ENCODE assay signal across 18 cellular contexts in the genomic region with DNA sequence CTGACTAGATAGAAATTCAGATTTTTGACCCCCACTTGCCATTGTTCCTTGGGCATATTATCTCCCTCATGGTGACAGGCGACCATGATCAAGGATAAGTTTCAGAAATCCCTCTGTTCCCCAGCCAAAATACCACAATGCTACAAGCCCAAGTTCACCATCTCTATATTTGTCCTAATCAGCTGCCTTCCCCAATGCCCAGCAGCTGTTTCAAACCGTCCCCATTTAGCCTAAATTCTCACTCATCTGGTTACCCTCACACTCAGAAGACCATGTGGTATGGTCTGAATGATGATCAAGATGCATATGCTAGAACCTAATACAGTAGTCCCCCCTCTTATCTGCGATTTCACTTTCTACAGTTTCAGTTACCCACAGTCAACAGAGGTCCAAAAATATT. TPM values are rescaled to one million over a fixed set of nuclear protein-coding genes. Genes with fewer than 3 reads are reported as not detected.
A peak's percentile ranks its signal among the peaks of the same experiment; 100 is the strongest.
DNase-seq lines count a peak whose midpoint lies in the region; ATAC-seq and TF ChIP-seq lines count a peak whose summit lies in the region.
"Had no signal": no experiment of that assay in that cellular context is flagged by ENCODE, and none has a peak within 500 bp of the region (broad histone marks: within the 10 kb centered on the region; RNA-seq: fewer than 3 reads in every experiment).

No MANE protein-coding gene starts in this region.

- intact Hi-C loops in tibial artery (cut with DNase I; ENCODE audit: low total_unique reads), result no loop called here
- intact Hi-C loops in A673 (cut with micrococcal nuclease; ENCODE audit: unreplicated experiment), result no loop called here
- intact Hi-C loops in CD4-positive, alpha-beta memory T cell (cut with micrococcal nuclease), result no loop called here

- DNase-seq in CD4-positive, CD25-positive, alpha-beta regulatory T cell, result no peak
- DNase-seq in GM23338 (ENCODE audit: low spot score), result no peak
- peak; percentile 3 for DNase-seq in ecto neural progenitor cell (ENCODE audit: low spot score)
- no peak for DNase-seq in naive thymus-derived CD8-positive, alpha-beta T cell
- DNase-seq in tibial artery, result no peak
- DNase-seq in A673 (ENCODE audit: low spot score), result no peak
- DNase-seq in CD4-positive, alpha-beta memory T cell, result no peak
- DNase-seq: CD4-positive, alpha-beta T cell; GOT3; KG1; NCI-H1105 treated with DMSO at 0.1 percent for 48 hours; NCI-H2029 treated with DMSO at 0.1 percent for 48 hours; NCI-H2171 treated with DMSO at 0.1 percent for 48 hours; OCI-M1; SJCRH30 had no signal

- H3K79me2 ChIP-seq in GM23338 (replicated peaks; ENCODE audit: insufficient read depth), result no peaks in the 10 kb centered on the region

- TF ChIP-seq CTCF in GM23338 (conservative IDR thresholded peaks at IDR 0.05; ENCODE audit: low read depth in 2 of 2) (no peak), tibial artery (IDR thresholded peaks at IDR 0.05) (no peak), A673 (conservative IDR thresholded peaks at IDR 0.05; ENCODE audit: low read depth, low read length) (no peak)

- H3K9me2 ChIP-seq in GM23338 (ENCODE audit: insufficient read depth), result peaks cover 24% of the 10 kb centered on the region

- H3K36me3 ChIP-seq in CD4-positive, CD25-positive, alpha-beta regulatory T cell (ENCODE audit: control insufficient read depth, insufficient read depth, low read length), result no peaks in the 10 kb centered on the region
- H3K36me3 ChIP-seq in GM23338 (ENCODE audit: insufficient read depth) (no peaks in the 10 kb centered on the region), tibial artery (no peaks in the 10 kb centered on the region), A673 (ENCODE audit: insufficient read depth, low read length, poor library complexity, severe bottlenecking) (no peaks in the 10 kb centered on the region)
- H3K36me3 ChIP-seq in CD4-positive, alpha-beta memory T cell (ENCODE audit: insufficient read depth, low read length), result no peaks in the 10 kb centered on the region
- H3K36me3 ChIP-seq: SJCRH30 had no signal

- no peaks in the 10 kb centered on the region for H3K9me3 ChIP-seq in CD4-positive, CD25-positive, alpha-beta regulatory T cell (ENCODE audit: control insufficient read depth in 2 of 2, low read length in 2 of 2)
- H3K9me3 ChIP-seq in tibial artery (peaks cover 0 to 4% (median 0%) of the 10 kb centered on the region in 3 donors), A673 (ENCODE audit: low read depth, low read length, poor library complexity, severe bottlenecking) (no peaks in the 10 kb centered on the region)
- H3K9me3 ChIP-seq in CD4-positive, alpha-beta memory T cell (ENCODE audit: control insufficient read depth in 1 of 2, low read length in 2 of 2), result no peaks in the 10 kb centered on the region
- H3K9me3 ChIP-seq: SJCRH30 had no signal

- no peak overlapping the region for H3K4me3 ChIP-seq in CD4-positive, CD25-positive, alpha-beta regulatory T cell (ENCODE audit: low read depth, low read length)
- H3K4me3 ChIP-seq in GM23338 (peak overlapping the region; percentile 49; the same call in 1 of the 2 replicates), tibial artery (no peak overlapping the region), A673 (ENCODE audit: low read depth, low read length, poor library complexity, severe bottlenecking) (no peak overlapping the region)
- H3K4me3 ChIP-seq in CD4-positive, alpha-beta memory T cell (ENCODE audit: low read length in 2 of 2), result no peak overlapping the region
- H3K4me3 ChIP-seq: SJCRH30 had no signal

- H3K36me3 Mint-ChIP-seq in CD4-positive, CD25-positive, alpha-beta regulatory T cell, result no peaks in the 10 kb centered on the region
- peaks cover 11% of the 10 kb centered on the region; the same call in 2 of the 3 replicates for H3K36me3 Mint-ChIP-seq in GM23338 (ENCODE audit: low read depth)
- H3K36me3 Mint-ChIP-seq in naive thymus-derived CD8-positive, alpha-beta T cell, result no peaks in the 10 kb centered on the region
- H3K36me3 Mint-ChIP-seq in CD4-positive, alpha-beta memory T cell, result no peaks in the 10 kb centered on the region

- POLR2A ChIA-PET in naive thymus-derived CD8-positive, alpha-beta T cell (lab: Charles Lee), result interaction anchor here (1.3 to 2.2 kb wide), 3 partner anchors 11 to 17 kb away, joined by 4 to 50 read pairs (median 7); a partner anchor contains a TSS
- POLR2A ChIA-PET in A673 (lab: Charles Lee; ENCODE audit: low non-redundant PET), result no interaction called here
- POLR2A ChIA-PET in CD4-positive, alpha-beta memory T cell (lab: Charles Lee; ENCODE audit: partially characterized antibody), result no interaction called here

- peaks cover 21 to 53% (median 35%) of the 10 kb centered on the region in 4 donors for H3K4me1 Mint-ChIP-seq in CD4-positive, CD25-positive, alpha-beta regulatory T cell
- peaks cover 39% of the 10 kb centered on the region for H3K4me1 Mint-ChIP-seq in GM23338
- peaks cover 20 to 46% (median 31%) of the 10 kb centered on the region in 4 donors for H3K4me1 Mint-ChIP-seq in naive thymus-derived CD8-positive, alpha-beta T cell
- H3K4me1 Mint-ChIP-seq in CD4-positive, alpha-beta memory T cell, result peaks cover 17 to 34% (median 27%) of the 10 kb centered on the region in 4 donors

- ATAC-seq in CD4-positive, CD25-positive, alpha-beta regulatory T cell (ENCODE audit: low read depth in 2 of 2), result no peak
- ATAC-seq in GM23338, result no peak
- no peak for ATAC-seq in naive thymus-derived CD8-positive, alpha-beta T cell

- H3K27me3 Mint-ChIP-seq in CD4-positive, CD25-positive, alpha-beta regulatory T cell, result peaks cover 49% of the 10 kb centered on the region
- H3K27me3 Mint-ChIP-seq in GM23338 (ENCODE audit: insufficient read depth, low read depth, poor library complexity), result peaks cover 12% of the 10 kb centered on the region
- H3K27me3 Mint-ChIP-seq in naive thymus-derived CD8-positive, alpha-beta T cell, result peaks cover 3 to 23% (median 13%) of the 10 kb centered on the region in 5 donors
- H3K27me3 Mint-ChIP-seq in CD4-positive, alpha-beta memory T cell, result peaks cover 14 to 24% of the 10 kb centered on the region in 2 donors

- no peak overlapping the region for H2AFZ ChIP-seq in GM23338

- CTCF ChIA-PET in A673 (lab: Charles Lee), result no interaction called here
- CTCF ChIA-PET in CD4-positive, alpha-beta memory T cell (lab: Charles Lee; ENCODE audit: partially characterized antibody), result interaction anchor here (1.3 to 3.9 kb wide), 6 partner anchors 12 to 200 kb away, joined by 3 to 30 read pairs (median 7); a partner anchor contains a TSS

- H3K4me2 ChIP-seq in GM23338, result peak overlapping the region; percentile 70; the same call in 1 of the 2 replicates

- no peak overlapping the region for H3K27ac ChIP-seq in CD4-positive, CD25-positive, alpha-beta regulatory T cell (ENCODE audit: insufficient read depth, low read length, poor library complexity, severe bottlenecking)
- no peak overlapping the region for H3K27ac ChIP-seq in GM23338 (ENCODE audit: low read depth)
- H3K27ac ChIP-seq in tibial artery, result no peak overlapping the region
- H3K27ac ChIP-seq in A673 (ENCODE audit: low read depth, low read length, poor library complexity, severe bottlenecking), result no peak overlapping the region
- H3K27ac ChIP-seq in CD4-positive, alpha-beta memory T cell (ENCODE audit: low read depth, low read length), result no peak overlapping the region
- H3K27ac ChIP-seq: SJCRH30 had no signal

- H4K20me1 ChIP-seq in GM23338 (replicated peaks; ENCODE audit: insufficient read depth), result no peaks in the 10 kb centered on the region

- no peaks in the 10 kb centered on the region for H3F3A ChIP-seq in GM23338 (replicated peaks; ENCODE audit: low read depth)

- peaks cover 30% of the 10 kb centered on the region for H3K4me1 ChIP-seq in CD4-positive, CD25-positive, alpha-beta regulatory T cell (ENCODE audit: control insufficient read depth, insufficient read depth, low read length, poor library complexity, severe bottlenecking)
- peaks cover 9% of the 10 kb centered on the region for H3K4me1 ChIP-seq in GM23338 (ENCODE audit: insufficient read depth)
- no peaks in the 10 kb centered on the region for H3K4me1 ChIP-seq in tibial artery
- peaks cover 5% of the 10 kb centered on the region for H3K4me1 ChIP-seq in A673 (ENCODE audit: insufficient read depth, low read length, poor library complexity, severe bottlenecking)
- peaks cover 16% of the 10 kb centered on the region for H3K4me1 ChIP-seq in CD4-positive, alpha-beta memory T cell (ENCODE audit: insufficient read depth, low read length)
- H3K4me1 ChIP-seq: SJCRH30 had no signal

- H3K27ac Mint-ChIP-seq in CD4-positive, CD25-positive, alpha-beta regulatory T cell, result peak overlapping the region; percentile 72 to 97 (median 91)
- H3K27ac Mint-ChIP-seq in GM23338, result no peak overlapping the region
- H3K27ac Mint-ChIP-seq in naive thymus-derived CD8-positive, alpha-beta T cell, result peak overlapping the region in 7 of 10 donors; percentile 27 to 84 (median 67)
- peak overlapping the region in 3 of 7 donors; percentile 24 to 49 (median 43) for H3K27ac Mint-ChIP-seq in CD4-positive, alpha-beta memory T cell

- peak overlapping the region in 3 of 4 donors; percentile 12 to 86 (median 50) for H3K4me3 Mint-ChIP-seq in CD4-positive, CD25-positive, alpha-beta regulatory T cell
- H3K4me3 Mint-ChIP-seq in GM23338, result no peak overlapping the region
- peak overlapping the region in 3 of 10 donors; percentile 4 to 85 (median 79) for H3K4me3 Mint-ChIP-seq in naive thymus-derived CD8-positive, alpha-beta T cell
- peak overlapping the region in 1 of 8 donors; percentile 36 for H3K4me3 Mint-ChIP-seq in CD4-positive, alpha-beta memory T cell

- peaks cover 0 to 3% (median 0%) of the 10 kb centered on the region in 7 donors for H3K9me3 Mint-ChIP-seq in CD4-positive, CD25-positive, alpha-beta regulatory T cell
- H3K9me3 Mint-ChIP-seq in GM23338, result no peaks in the 10 kb centered on the region
- no peaks in the 10 kb centered on the region for H3K9me3 Mint-ChIP-seq in naive thymus-derived CD8-positive, alpha-beta T cell
- H3K9me3 Mint-ChIP-seq in CD4-positive, alpha-beta memory T cell, result no peaks in the 10 kb centered on the region
- H3K9me3 Mint-ChIP-seq: CD4-positive, alpha-beta T cell had no signal

- BruUV-seq in A673 (replicated peaks; lab: Mats Ljungman, UMichigan), result no TSS peak

- peaks cover 10% of the 10 kb centered on the region for H3K27me3 ChIP-seq in CD4-positive, CD25-positive, alpha-beta regulatory T cell (ENCODE audit: control insufficient read depth, insufficient read depth, low read length)
- no peaks in the 10 kb centered on the region for H3K27me3 ChIP-seq in GM23338 (ENCODE audit: insufficient read depth)
- peaks cover 0 to 36% of the 10 kb centered on the region in 2 donors for H3K27me3 ChIP-seq in tibial artery
- H3K27me3 ChIP-seq in A673 (replicated peaks; ENCODE audit: insufficient read depth, low read depth, low read length, poor library complexity), result peaks cover 50% of the 10 kb centered on the region
- H3K27me3 ChIP-seq in CD4-positive, alpha-beta memory T cell (ENCODE audit: insufficient read depth, low read length), result peaks cover 6% of the 10 kb centered on the region

RNA-seq across cellular contexts. Expression of a gene that starts 1.0 kb away (rescaled TPM):
- total RNA-seq in CD4-positive, CD25-positive, alpha-beta regulatory T cell, result 0.35 TPM
- polyA plus RNA-seq in CD4-positive, CD25-positive, alpha-beta regulatory T cell, result 1 to 10 TPM in 3 of 4 donors, under 1 TPM in 1; 1.00 to 3.0 (median 1.5) TPM
- total RNA-seq in GM23338 (2014; rRNA removed; shearing (Covaris generic)), result 0.23 and 0.56 TPM in 2 replicates
- 3.1 and 3.8 TPM in 2 replicates for polyA plus RNA-seq in GM23338 (2016; fragmentation: Nextera tagmentation; extraction: Ambion mirVana)
- total RNA-seq in naive thymus-derived CD8-positive, alpha-beta T cell, result 1 to 10 TPM; 1.6 to 1.7 TPM
- 1 to 10 TPM in 1 of 3 donors, under 1 TPM in 1, not detected in 1; 0.42 to 2.0 TPM for polyA plus RNA-seq in naive thymus-derived CD8-positive, alpha-beta T cell
- not detected in 2 replicates for total RNA-seq in A673 (2021)
- total RNA-seq in CD4-positive, alpha-beta memory T cell, result under 1 TPM; 0.39 to 0.61 TPM
- polyA plus RNA-seq in CD4-positive, alpha-beta memory T cell, result under 1 TPM; 0.23 to 0.94 TPM
- total RNA-seq: Daoy, SJCRH30 had no signal
- polyA plus RNA-seq: BJ had no signal

RNA-seq across cellular contexts. Expression of a gene that starts 11.0 kb away (rescaled TPM):
- 28.6 TPM for total RNA-seq in CD4-positive, CD25-positive, alpha-beta regulatory T cell
- 10 to 100 TPM; 21.3 to 32.6 (median 27.8) TPM for polyA plus RNA-seq in CD4-positive, CD25-positive, alpha-beta regulatory T cell
- total RNA-seq in GM23338 (2014; rRNA removed; shearing (Covaris generic)), result 9.1 and 13.7 TPM in 2 replicates
- 5.0 and 5.5 TPM in 2 replicates for polyA plus RNA-seq in GM23338 (2016; fragmentation: Nextera tagmentation; extraction: Ambion mirVana)
- 10 to 100 TPM; 68.4 to 70.6 TPM for total RNA-seq in naive thymus-derived CD8-positive, alpha-beta T cell
- polyA plus RNA-seq in naive thymus-derived CD8-positive, alpha-beta T cell, result 10 to 100 TPM; 22.2 to 32.2 (median 31.0) TPM
- 18.3 and 23.4 TPM in 2 replicates for total RNA-seq in A673 (2021)
- 10 to 100 TPM; 69.0 to 69.7 TPM for total RNA-seq in CD4-positive, alpha-beta memory T cell
- 10 to 100 TPM; 18.2 to 28.8 TPM for polyA plus RNA-seq in CD4-positive, alpha-beta memory T cell

RNA-seq across cellular contexts. Expression of a gene that starts 45.5 kb away (rescaled TPM):
- not detected for total RNA-seq in CD4-positive, CD25-positive, alpha-beta regulatory T cell
- polyA plus RNA-seq in CD4-positive, CD25-positive, alpha-beta regulatory T cell, result not detected
- 0.17 TPM in 1 of 2 replicates, not detected in the other for total RNA-seq in GM23338 (2014; rRNA removed; shearing (Covaris generic))
- polyA plus RNA-seq in GM23338 (2016; fragmentation: Nextera tagmentation; extraction: Ambion mirVana), result 1.3 TPM in 1 of 2 replicates, not detected in the other
- not detected for total RNA-seq in naive thymus-derived CD8-positive, alpha-beta T cell
- not detected for polyA plus RNA-seq in naive thymus-derived CD8-positive, alpha-beta T cell
- not detected in 2 replicates for total RNA-seq in A673 (2021)
- total RNA-seq in CD4-positive, alpha-beta memory T cell, result not detected
- polyA plus RNA-seq in CD4-positive, alpha-beta memory T cell, result not detected
- total RNA-seq: CD4-positive, alpha-beta T cell; HT1080; SJCRH30 had no signal
- polyA plus RNA-seq: BJ had no signal

RNA-seq across cellular contexts. Expression of a gene that starts 53.5 kb away (rescaled TPM):
- 0.99 TPM for total RNA-seq in CD4-positive, CD25-positive, alpha-beta regulatory T cell
- polyA plus RNA-seq in CD4-positive, CD25-positive, alpha-beta regulatory T cell, result not detected
- not detected in 2 replicates for total RNA-seq in GM23338 (2014; rRNA removed; shearing (Covaris generic))
- not detected in 2 replicates for polyA plus RNA-seq in GM23338 (2016; fragmentation: Nextera tagmentation; extraction: Ambion mirVana)
- total RNA-seq in naive thymus-derived CD8-positive, alpha-beta T cell, result 1 to 10 TPM; 1.1 to 1.3 TPM
- not detected for polyA plus RNA-seq in naive thymus-derived CD8-positive, alpha-beta T cell
- total RNA-seq in A673 (2021), result not detected in 2 replicates
- total RNA-seq in CD4-positive, alpha-beta memory T cell, result not detected
- polyA plus RNA-seq in CD4-positive, alpha-beta memory T cell, result not detected
- total RNA-seq: CD4-positive, alpha-beta T cell; Daoy; HT1080 had no signal
- polyA plus RNA-seq: BJ had no signal
